21 cellular contexts compared by ENCODE assay signal in genomic region chr5:124477002-124477546, GRCh38.
"Had no signal": no experiment of that assay in that cellular context is flagged by ENCODE, and none has a peak within 500 bp of the region (broad histone marks: within the 10 kb centered on the region; RNA-seq: fewer than 3 reads in every experiment).

No MANE protein-coding gene starts in this region.

- H3K4me1 Mint-ChIP-seq: memory B cell; naive thymus-derived CD8-positive, alpha-beta T cell had no signal

- H3K36me3 ChIP-seq: ascending aorta, breast epithelium, gastrocnemius medialis, heart left ventricle, right atrium auricular region, suprapubic skin, upper lobe of left lung had no signal

- H3K4me3 Mint-ChIP-seq: memory B cell; naive thymus-derived CD8-positive, alpha-beta T cell had no signal

- DNase-seq: activated CD4-positive, CD25-positive, alpha-beta regulatory T cell treated with anti-CD3 and anti-CD28 coated beads, Interleukin-2, amount 50 U/mL, for 72 hours; activated naive CD4-positive, alpha-beta T cell; activated T-cell treated with anti-CD3 and anti-CD28 coated beads for 4 hours; erythroblast; gastrocnemius medialis; heart left ventricle; left ventricle myocardium superior; naive thymus-derived CD8-positive, alpha-beta T cell; occipital lobe; stimulated activated CD4-positive, alpha-beta T cell treated with anti-CD3 and anti-CD28 coated beads, Interleukin-4, amount 100 ng/mL, for 4 hours; stimulated activated CD8-positive, alpha-beta memory T cell treated with anti-CD3 and anti-CD28 coated beads, Interleukin-4, amount 100 ng/mL, for 48 hours; stimulated activated naive CD8-positive, alpha-beta T cell treated with anti-CD3 and anti-CD28 coated beads, Interleukin-15, Interleukin-2, amounts not matched to agents 100 U/mL and 50 U/mL, for 24 hours; T-helper 9 cell; upper lobe of left lung had no signal

- H3K27ac ChIP-seq: ascending aorta, breast epithelium, gastrocnemius medialis, right atrium auricular region, skin epidermis, suprapubic skin, upper lobe of left lung had no signal

- H3K9me3 ChIP-seq: ascending aorta, breast epithelium, gastrocnemius medialis, heart left ventricle, right atrium auricular region, suprapubic skin, upper lobe of left lung had no signal

- H3K36me3 Mint-ChIP-seq: memory B cell; naive thymus-derived CD8-positive, alpha-beta T cell had no signal

- H3K4me1 ChIP-seq: ascending aorta, breast epithelium, gastrocnemius medialis, right atrium auricular region, suprapubic skin, upper lobe of left lung had no signal

- ATAC-seq: gastrocnemius medialis; heart left ventricle; left ventricle myocardium superior; naive thymus-derived CD8-positive, alpha-beta T cell; stimulated activated naive CD8-positive, alpha-beta T cell treated with anti-CD3 and anti-CD28 coated beads, Interleukin-15, Interleukin-2, amounts not matched to agents 100 U/mL and 50 U/mL, for 24 hours had no signal

- H3K9me3 Mint-ChIP-seq: memory B cell had no signal

- H3K27me3 Mint-ChIP-seq: memory B cell, progenitor cell of endocrine pancreas had no signal

- H3K27me3 ChIP-seq: ascending aorta, breast epithelium, gastrocnemius medialis, heart left ventricle, right atrium auricular region, suprapubic skin, upper lobe of left lung had no signal

- H3K4me3 ChIP-seq: ascending aorta, breast epithelium, gastrocnemius medialis, heart left ventricle, right atrium auricular region, skin epidermis, suprapubic skin, upper lobe of left lung had no signal

- H3K27ac Mint-ChIP-seq: naive thymus-derived CD8-positive, alpha-beta T cell; progenitor cell of endocrine pancreas had no signal
